ENCODE assay signal across 16 cellular contexts in the genomic region with DNA sequence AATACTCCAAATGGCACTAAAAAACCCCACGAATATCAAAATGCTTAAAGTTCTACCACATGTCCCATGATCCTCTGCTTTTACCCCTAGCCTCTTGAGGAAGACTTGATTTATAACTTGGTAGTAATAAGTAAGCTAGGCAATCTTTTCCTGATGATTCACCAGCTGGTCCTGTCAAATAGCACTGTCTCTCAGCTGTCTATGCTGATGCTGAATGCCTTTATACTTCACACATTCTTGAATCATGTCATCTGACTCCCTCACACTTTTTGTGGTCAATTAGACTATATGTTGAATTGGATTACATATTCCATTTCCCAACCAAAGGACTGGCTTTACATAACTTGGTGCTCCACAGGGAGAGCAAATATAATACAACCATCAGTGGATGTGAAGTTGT. TPM values are rescaled to one million over a fixed set of nuclear protein-coding genes. Genes with fewer than 3 reads are reported as not detected.
A peak's percentile ranks its signal among the peaks of the same experiment; 100 is the strongest.
DNase-seq lines count a peak whose midpoint lies in the region; ATAC-seq and TF ChIP-seq lines count a peak whose summit lies in the region.
"Had no signal": no experiment of that assay in that cellular context is flagged by ENCODE, and none has a peak within 500 bp of the region (broad histone marks: within the 10 kb centered on the region; RNA-seq: fewer than 3 reads in every experiment).

No MANE protein-coding gene starts in this region.

- H2BK12ac ChIP-seq in mesenchymal stem cell (ENCODE audit: low read length in 2 of 2), result no peak overlapping the region

- no peak overlapping the region for H3K4me3 ChIP-seq in CD8-positive, alpha-beta T cell (ENCODE audit: low read depth, low read length)
- H3K4me3 ChIP-seq in brain microvascular endothelial cell (ENCODE audit: low read depth, low read length) (no peak overlapping the region), mesenchymal stem cell (ENCODE audit: insufficient read depth in 1 of 2, low read depth in 1 of 2, low read length in 2 of 2) (no peak overlapping the region), PC-9 (no peak overlapping the region), tibial artery (no peak overlapping the region)
- H3K4me3 ChIP-seq: dorsolateral prefrontal cortex, HAP-1, lung had no signal

- POLR2A ChIA-PET in CD8-positive, alpha-beta T cell (lab: Charles Lee), result no interaction called here
- POLR2A ChIA-PET in PC-9 (lab: Charles Lee; ENCODE audit: unreplicated experiment), result interaction anchor here (0.8 kb wide), 1 partner anchor 128 kb away, joined by 4 read pairs; no protein-coding TSS in a partner anchor

- no peak overlapping the region for H3K4ac ChIP-seq in mesenchymal stem cell (ENCODE audit: low read depth in 1 of 2, low read length in 2 of 2)

- H3K36me3 ChIP-seq in CD8-positive, alpha-beta T cell (ENCODE audit: insufficient read depth, low read length), result no peaks in the 10 kb centered on the region
- H3K36me3 ChIP-seq in brain microvascular endothelial cell (replicated peaks), result no peaks in the 10 kb centered on the region
- peaks cover 3 to 34% of the 10 kb centered on the region in 2 experiments for H3K36me3 ChIP-seq in mesenchymal stem cell (ENCODE audit: control insufficient read depth in 1 of 2, insufficient read depth in 2 of 2, low read depth in 1 of 2, low read length in 2 of 2)
- H3K36me3 ChIP-seq in PC-9 (ENCODE audit: low read depth), result no peaks in the 10 kb centered on the region
- peaks cover 0 to 4% (median 0%) of the 10 kb centered on the region in 3 donors for H3K36me3 ChIP-seq in tibial artery

- no TSS peak for BruUV-seq in PC-9 (replicated peaks; lab: Mats Ljungman, UMichigan)

- H3K9me2 ChIP-seq in PC-9 (ENCODE audit: insufficient read depth), result no peaks in the 10 kb centered on the region; the same call in 1 of the 2 replicates

- intact Hi-C loops in CD8-positive, alpha-beta T cell (cut with DNase I, micrococcal nuclease), result no loop called here
- intact Hi-C loops in PC-9 (cut with micrococcal nuclease; ENCODE audit: unreplicated experiment) (no loop called here), tibial artery (cut with DNase I; ENCODE audit: low total_unique reads) (no loop called here)

- H3K27ac ChIP-seq in CD8-positive, alpha-beta T cell (ENCODE audit: low read depth, low read length), result no peak overlapping the region
- no peak overlapping the region for H3K27ac ChIP-seq in brain microvascular endothelial cell
- H3K27ac ChIP-seq in mesenchymal stem cell (ENCODE audit: low read length, poor library complexity, severe bottlenecking), result peak overlapping the region; percentile 85
- H3K27ac ChIP-seq in PC-9, result no peak overlapping the region
- H3K27ac ChIP-seq in tibial artery, result no peak overlapping the region
- H3K27ac ChIP-seq in substantia nigra (ENCODE audit: low read depth, low read length, poor library complexity, severe bottlenecking), result no peak overlapping the region

- H3K14ac ChIP-seq in mesenchymal stem cell (ENCODE audit: low read length in 2 of 2), result no peak overlapping the region

- no peak overlapping the region for H2BK120ac ChIP-seq in mesenchymal stem cell (ENCODE audit: low read depth, low read length)

- H2AFZ ChIP-seq in mesenchymal stem cell (ENCODE audit: low read depth, low read length) (no peak overlapping the region), PC-9 (no peak overlapping the region)

- H4K8ac ChIP-seq in mesenchymal stem cell (ENCODE audit: low read length), result no peak overlapping the region

- H3K23ac ChIP-seq in mesenchymal stem cell (ENCODE audit: low read length in 2 of 2), result no peak overlapping the region

- H3K9me3 ChIP-seq in CD8-positive, alpha-beta T cell (ENCODE audit: low read length), result peaks cover 1% of the 10 kb centered on the region
- H3K9me3 ChIP-seq in mesenchymal stem cell (ENCODE audit: control insufficient read depth, low read length), result peaks cover 2% of the 10 kb centered on the region
- H3K9me3 ChIP-seq in PC-9 (ENCODE audit: insufficient read depth, low read depth), result no peaks in the 10 kb centered on the region
- H3K9me3 ChIP-seq in tibial artery, result no peaks in the 10 kb centered on the region
- H3K9me3 ChIP-seq: HAP-1 had no signal

- no peak overlapping the region for H3K18ac ChIP-seq in mesenchymal stem cell (ENCODE audit: low read depth in 1 of 2, low read length in 2 of 2)

- peaks cover 56% of the 10 kb centered on the region for H3K36me3 Mint-ChIP-seq in CD8-positive, alpha-beta T cell

- no peak for DNase-seq in CD8-positive, alpha-beta T cell
- DNase-seq in HT1080 (ENCODE audit: low read depth), result peak; percentile 45
- DNase-seq in brain microvascular endothelial cell, result peak; percentile 47
- peak; percentile 64 for DNase-seq in mesenchymal stem cell
- DNase-seq in PC-9, result no peak
- DNase-seq in tibial artery, result no peak
- no peak for DNase-seq in COLO668 (lab: John Stamatoyannopoulos, UW; ENCODE audit: unreplicated experiment)
- DNase-seq in substantia nigra (lab: John Stamatoyannopoulos, UW), result no peak
- DNase-seq: activated CD4-positive, alpha-beta T cell treated with anti-CD3 and anti-CD28 coated beads, Interleukin-2, amount 10 ng/mL, durations not matched to agents 7 days and 5 days; activated naive CD8-positive, alpha-beta T cell treated with anti-CD3 and anti-CD28 coated beads, Interleukin-2, amount 10 ng/mL, durations not matched to agents 7 days and 5 days; Calu3; dorsolateral prefrontal cortex; NCI-H1436 had no signal

- H3K4me1 Mint-ChIP-seq in CD8-positive, alpha-beta T cell (ENCODE audit: low read depth), result peaks cover 65% of the 10 kb centered on the region

- H3K4me2 ChIP-seq in mesenchymal stem cell (ENCODE audit: low read length, poor library complexity, severe bottlenecking) (no peak overlapping the region), PC-9 (no peak overlapping the region)

- in situ Hi-C loops in brain microvascular endothelial cell (cut with HindIII; ENCODE audit: low pct_ligation_motif_present, low sequenced_read_pairs), result no loop called here

- no peak overlapping the region for H3K9ac ChIP-seq in mesenchymal stem cell (ENCODE audit: low read length)

- no peaks in the 10 kb centered on the region for H3K79me2 ChIP-seq in PC-9 (ENCODE audit: low read depth)

- H4K91ac ChIP-seq in mesenchymal stem cell (ENCODE audit: low read length), result no peak overlapping the region

- peak overlapping the region; percentile 88 for H3K27ac Mint-ChIP-seq in CD8-positive, alpha-beta T cell
- H3K27ac Mint-ChIP-seq: activated CD4-positive, alpha-beta T cell treated with anti-CD3 and anti-CD28 coated beads, Interleukin-2, amount 10 ng/mL, durations not matched to agents 7 days and 5 days; activated naive CD8-positive, alpha-beta T cell treated with anti-CD3 and anti-CD28 coated beads, Interleukin-2, amount 10 ng/mL, durations not matched to agents 7 days and 5 days; stimulated activated naive CD8-positive, alpha-beta T cell treated with anti-CD3 and anti-CD28 coated beads, Interleukin-15, Interleukin-2, amounts not matched to agents 100 ng/mL and 50 ng/mL, for 24 hours had no signal

- H3K27me3 ChIP-seq in CD8-positive, alpha-beta T cell (ENCODE audit: insufficient read depth, low read length), result no peaks in the 10 kb centered on the region
- no peaks in the 10 kb centered on the region for H3K27me3 ChIP-seq in brain microvascular endothelial cell (replicated peaks)
- H3K27me3 ChIP-seq in mesenchymal stem cell (ENCODE audit: control insufficient read depth in 1 of 2, insufficient read depth in 1 of 2, low read length in 2 of 2), result no peaks in the 10 kb centered on the region
- no peaks in the 10 kb centered on the region for H3K27me3 ChIP-seq in PC-9 (ENCODE audit: insufficient read depth, low read depth)
- H3K27me3 ChIP-seq in tibial artery, result no peaks in the 10 kb centered on the region
- H3K27me3 ChIP-seq: dorsolateral prefrontal cortex had no signal

- no peak overlapping the region for H2AK5ac ChIP-seq in mesenchymal stem cell (ENCODE audit: low read length, severe bottlenecking)

- no peaks in the 10 kb centered on the region for H3K27me3 Mint-ChIP-seq in CD8-positive, alpha-beta T cell (ENCODE audit: low read depth)
- H3K27me3 Mint-ChIP-seq: activated CD4-positive, alpha-beta T cell treated with anti-CD3 and anti-CD28 coated beads, Interleukin-2, amount 10 ng/mL, durations not matched to agents 7 days and 5 days; activated naive CD8-positive, alpha-beta T cell treated with anti-CD3 and anti-CD28 coated beads, Interleukin-2, amount 10 ng/mL, durations not matched to agents 7 days and 5 days; stimulated activated naive CD8-positive, alpha-beta T cell treated with anti-CD3 and anti-CD28 coated beads, Interleukin-15, Interleukin-2, amounts not matched to agents 100 ng/mL and 50 ng/mL, for 24 hours had no signal

- no peak overlapping the region for H2BK5ac ChIP-seq in mesenchymal stem cell (ENCODE audit: low read depth, low read length, poor library complexity, severe bottlenecking)

- no peak overlapping the region for H2BK15ac ChIP-seq in mesenchymal stem cell (ENCODE audit: low read depth, poor library complexity, severe bottlenecking)

- TF ChIP-seq CTCF in CD8-positive, alpha-beta T cell (IDR thresholded peaks at IDR 0.05), result no peak
- no peak for TF ChIP-seq CTCF in brain microvascular endothelial cell (IDR thresholded peaks at IDR 0.05; ENCODE audit: low read depth, low read length, missing control alignments)
- TF ChIP-seq CTCF in PC-9 (conservative IDR thresholded peaks at IDR 0.05), result no peak
- TF ChIP-seq CTCF in tibial artery (IDR thresholded peaks at IDR 0.05), result no peak

- no peaks in the 10 kb centered on the region for H3F3A ChIP-seq in PC-9 (ENCODE audit: insufficient read depth, low read depth)

- CTCF ChIA-PET in CD8-positive, alpha-beta T cell (lab: Charles Lee), result interaction anchor here (1.5 kb wide), 1 partner anchor 19 kb away, joined by 4 read pairs; no protein-coding TSS in a partner anchor
- CTCF ChIA-PET in PC-9 (lab: Charles Lee), result no interaction called here

- peak; percentile 23 for ATAC-seq in CD8-positive, alpha-beta T cell

- peaks cover 9% of the 10 kb centered on the region for H3K79me1 ChIP-seq in mesenchymal stem cell (replicated peaks; ENCODE audit: low read length, poor library complexity, severe bottlenecking)

- no CpG with 5 or more reads among the region's 1 CpG for WGBS in mesenchymal stem cell

- peaks cover 29% of the 10 kb centered on the region for H3K4me1 ChIP-seq in CD8-positive, alpha-beta T cell (ENCODE audit: insufficient read depth, low read length)
- H3K4me1 ChIP-seq in mesenchymal stem cell (ENCODE audit: control insufficient read depth, insufficient read depth, low read depth, low read length), result peaks cover 7% of the 10 kb centered on the region
- no peaks in the 10 kb centered on the region for H3K4me1 ChIP-seq in PC-9 (replicated peaks; ENCODE audit: insufficient read depth)
- no peaks in the 10 kb centered on the region for H3K4me1 ChIP-seq in tibial artery
- H3K4me1 ChIP-seq: HAP-1 had no signal

- no peak overlapping the region for H3K4me3 Mint-ChIP-seq in CD8-positive, alpha-beta T cell
- H3K4me3 Mint-ChIP-seq: activated CD4-positive, alpha-beta T cell treated with anti-CD3 and anti-CD28 coated beads, Interleukin-2, amount 10 ng/mL, durations not matched to agents 7 days and 5 days; activated naive CD8-positive, alpha-beta T cell treated with anti-CD3 and anti-CD28 coated beads, Interleukin-2, amount 10 ng/mL, durations not matched to agents 7 days and 5 days; stimulated activated naive CD8-positive, alpha-beta T cell treated with anti-CD3 and anti-CD28 coated beads, Interleukin-15, Interleukin-2, amounts not matched to agents 100 ng/mL and 50 ng/mL, for 24 hours had no signal

- no peaks in the 10 kb centered on the region for H4K20me1 ChIP-seq in PC-9 (ENCODE audit: insufficient read depth)

- peaks cover 5% of the 10 kb centered on the region for H3K9me3 Mint-ChIP-seq in CD8-positive, alpha-beta T cell

RNA-seq across cellular contexts. Expression of gene C21orf91, which starts 16.6 kb away (rescaled TPM):
- total RNA-seq in CD8-positive, alpha-beta T cell, result 10 to 100 TPM; 37.0 to 43.6 TPM
- total RNA-seq in HT1080 (2014; rRNA removed; shearing (Covaris generic)), result 4.4 and 7.0 TPM in 2 replicates
- 5.5 TPM in 2 replicates for polyA plus RNA-seq in HT1080 (2015; cell fraction: cytosol; rRNA removed)
- polyA plus RNA-seq in HT1080 (2015; cell fraction: nucleus; rRNA removed), result 4.3 TPM in 2 replicates
- polyA plus RNA-seq in mesenchymal stem cell (2013, experiment 1 of 2), result 20.5 TPM
- 21.6 TPM for polyA plus RNA-seq in mesenchymal stem cell (2013, experiment 2 of 2)
- 14.5 and 15.5 TPM in 2 replicates for total RNA-seq in PC-9 (2021)

Comparison
In these comparisons a context has a peak if more than half of its experiments do, and no peak if none do; other contexts are left out.
1. DNase-seq: peak in HT1080 (single experiment), brain microvascular endothelial cell (single experiment) and mesenchymal stem cell (single experiment); none in CD8-positive, alpha-beta T cell (0 of 7), PC-9 (0 of 2), tibial artery (0 of 2), COLO668 (single experiment) and substantia nigra (0 of 49).